Comparison of ENCODE assay signal across 16 cellular contexts in genomic region chr4:26729547-26729946, GRCh38.
DNase-seq lines count a peak whose midpoint lies in the region; ATAC-seq and TF ChIP-seq lines count a peak whose summit lies in the region.
"Had no signal": no experiment of that assay in that cellular context is flagged by ENCODE, and none has a peak within 500 bp of the region (broad histone marks: within the 10 kb centered on the region; RNA-seq: fewer than 3 reads in every experiment).

No MANE protein-coding gene starts in this region.

- no peak for TF ChIP-seq POLR2A in heart left ventricle (IDR thresholded peaks at IDR 0.05)

- H3K36me3 ChIP-seq in Caco-2 (ENCODE audit: control insufficient read depth, insufficient read depth, low read length) (no peaks in the 10 kb centered on the region), heart left ventricle (peaks cover 0 to 8% (median 0%) of the 10 kb centered on the region in 9 donors)
- peaks cover 0 to 5% (median 0%) of the 10 kb centered on the region in 3 experiments for H3K36me3 ChIP-seq in naive thymus-derived CD4-positive, alpha-beta T cell (ENCODE audit: control insufficient read depth in 2 of 3, insufficient read depth in 3 of 3, low read length in 3 of 3)
- H3K36me3 ChIP-seq: HAP-1 had no signal

- BruUV-seq in Caco-2 (replicated peaks; lab: Mats Ljungman, UMichigan) = no TSS peak

- peak overlapping the region; percentile 58 for H3K4me3 Mint-ChIP-seq in Caco-2 (ENCODE audit: unreplicated experiment)
- H3K4me3 Mint-ChIP-seq in naive thymus-derived CD4-positive, alpha-beta T cell = no peak overlapping the region
- H3K4me3 Mint-ChIP-seq: CD4-positive, alpha-beta T cell had no signal

- intact Hi-C loops in Caco-2 (cut with micrococcal nuclease; ENCODE audit: unreplicated experiment) = loop anchor here (1.0 to 10.0 kb wide), 5 partner anchors 131 to 305 kb away; partner anchors contain the start of genes STIM2 and TBC1D19
- intact Hi-C loops in left colon (cut with DNase I, micrococcal nuclease) = no loop called here
- intact Hi-C loops in naive thymus-derived CD4-positive, alpha-beta T cell (cut with micrococcal nuclease) = no loop called here
- intact Hi-C loops in heart left ventricle (cut with DNase I) = loop anchor here in 4 of 10 donors (10.0 kb wide), 3 partner anchors 275 to 285 kb away; no protein-coding TSS in a partner anchor

- H3K27me3 ChIP-seq in Caco-2 (replicated peaks; ENCODE audit: control insufficient read depth, insufficient read depth, low read length) (no peaks in the 10 kb centered on the region), heart left ventricle (no peaks in the 10 kb centered on the region)
- H3K27me3 ChIP-seq in naive thymus-derived CD4-positive, alpha-beta T cell (ENCODE audit: control insufficient read depth in 2 of 2, insufficient read depth in 2 of 2, low read length in 2 of 2) = no peaks in the 10 kb centered on the region

- POLR2A ChIA-PET in Caco-2 (lab: Charles Lee) = no interaction called here
- POLR2A ChIA-PET in naive thymus-derived CD4-positive, alpha-beta T cell (lab: Charles Lee) = no interaction called here

- H3K9me3 ChIP-seq in Caco-2 (no peaks in the 10 kb centered on the region), heart left ventricle (no peaks in the 10 kb centered on the region)
- no peaks in the 10 kb centered on the region for H3K9me3 ChIP-seq in naive thymus-derived CD4-positive, alpha-beta T cell (ENCODE audit: control insufficient read depth in 2 of 3, low read length in 3 of 3)
- H3K9me3 ChIP-seq: A549, HAP-1 had no signal

- 0 to 1% (median 1%) methylated on average over 1 of the region's 1 CpG for WGBS in heart left ventricle, 4 donors

- peak overlapping the region; percentile 44 for H3K27ac Mint-ChIP-seq in Caco-2 (ENCODE audit: unreplicated experiment)
- peak overlapping the region in 1 of 9 donors; percentile 43 for H3K27ac Mint-ChIP-seq in naive thymus-derived CD4-positive, alpha-beta T cell
- H3K27ac Mint-ChIP-seq: CD4-positive, alpha-beta T cell had no signal

- H3K4me1 Mint-ChIP-seq in Caco-2 (ENCODE audit: low read depth, unreplicated experiment) = peaks cover 9% of the 10 kb centered on the region
- peaks cover 0 to 13% (median 10%) of the 10 kb centered on the region in 7 donors for H3K4me1 Mint-ChIP-seq in naive thymus-derived CD4-positive, alpha-beta T cell

- H3K4me1 ChIP-seq in Caco-2 (peaks cover 18% of the 10 kb centered on the region), heart left ventricle (peaks cover 0 to 15% (median 7%) of the 10 kb centered on the region in 12 donors)
- peaks cover 0 to 5% of the 10 kb centered on the region in 2 donors for H3K4me1 ChIP-seq in naive thymus-derived CD4-positive, alpha-beta T cell (ENCODE audit: control insufficient read depth in 2 of 2, insufficient read depth in 2 of 2, low read length in 2 of 2)
- H3K4me1 ChIP-seq: A549, HAP-1 had no signal

- H3K27me3 Mint-ChIP-seq in Caco-2 (ENCODE audit: insufficient read depth, unreplicated experiment) = no peaks in the 10 kb centered on the region
- H3K27me3 Mint-ChIP-seq in naive thymus-derived CD4-positive, alpha-beta T cell = peaks cover 0 to 3% (median 0%) of the 10 kb centered on the region in 5 donors
- H3K27me3 Mint-ChIP-seq: CD4-positive, alpha-beta T cell had no signal

- CTCF ChIA-PET in Caco-2 (lab: Charles Lee) = interaction anchor here (0.6 kb wide), 1 partner anchor 271 kb away, joined by 3 read pairs; no protein-coding TSS in a partner anchor
- CTCF ChIA-PET in naive thymus-derived CD4-positive, alpha-beta T cell (lab: Charles Lee) = no interaction called here

- peaks cover 10% of the 10 kb centered on the region for H3K36me3 Mint-ChIP-seq in Caco-2 (ENCODE audit: insufficient read depth, unreplicated experiment)
- H3K36me3 Mint-ChIP-seq in naive thymus-derived CD4-positive, alpha-beta T cell = peaks cover 0 to 41% (median 16%) of the 10 kb centered on the region in 5 donors

- peak; percentile 66 for ATAC-seq in left colon
- ATAC-seq in naive thymus-derived CD4-positive, alpha-beta T cell = no peak
- no peak for ATAC-seq in heart left ventricle
- ATAC-seq: A549, GM12878 had no signal

- no peak for DNase-seq in Caco-2
- DNase-seq in DMS53 treated with DMSO at 0.1 percent for 48 hours (lab: John Stamatoyannopoulos, UW; ENCODE audit: unreplicated experiment) = peak; percentile 76
- DNase-seq in NCI-H526 treated with DMSO at 0.1 percent for 48 hours (lab: John Stamatoyannopoulos, UW) = peak; percentile 66
- no peak for DNase-seq in left colon
- no peak for DNase-seq in naive thymus-derived CD4-positive, alpha-beta T cell
- DNase-seq in effector CD8-positive, alpha-beta T cell (lab: John Stamatoyannopoulos, UW) = no peak
- no peak for DNase-seq in heart left ventricle
- DNase-seq: AML-193; CD4-positive, alpha-beta T cell; DMS153; DND-41; EL had no signal

- no peak for TF ChIP-seq CTCF in Caco-2 (IDR thresholded peaks at IDR 0.05; ENCODE audit: insufficient read depth in 1 of 2, low read depth in 1 of 2, low read length in 1 of 2, severe bottlenecking in 1 of 2, unreplicated experiment in 1 of 2)
- no peak for TF ChIP-seq CTCF in heart left ventricle (IDR thresholded peaks at IDR 0.05)

- H3K9me3 Mint-ChIP-seq in Caco-2 (ENCODE audit: unreplicated experiment) = no peaks in the 10 kb centered on the region
- H3K9me3 Mint-ChIP-seq in naive thymus-derived CD4-positive, alpha-beta T cell = no peaks in the 10 kb centered on the region
- H3K9me3 Mint-ChIP-seq: CD4-positive, alpha-beta T cell had no signal

- H3K4me3 ChIP-seq in Caco-2 (ENCODE audit: low read depth, low read length) (no peak overlapping the region), heart left ventricle (no peak overlapping the region)
- H3K4me3 ChIP-seq in naive thymus-derived CD4-positive, alpha-beta T cell (ENCODE audit: low read length) = no peak overlapping the region
- H3K4me3 ChIP-seq: A549, GM12878, HAP-1 had no signal

- no peak overlapping the region for H3K27ac ChIP-seq in naive thymus-derived CD4-positive, alpha-beta T cell (ENCODE audit: low read depth, low read length)
- H3K27ac ChIP-seq in heart left ventricle = no peak overlapping the region
- H3K27ac ChIP-seq: A549, C4-2B had no signal

Comparison
In these comparisons a context has a peak if more than half of its experiments do, and no peak if none do; other contexts are left out.
1. DNase-seq: peak in DMS53 treated with DMSO at 0.1 percent for 48 hours (single experiment) and NCI-H526 treated with DMSO at 0.1 percent for 48 hours (single experiment); none in Caco-2 (0 of 2), left colon (0 of 2), naive thymus-derived CD4-positive, alpha-beta T cell (0 of 9), effector CD8-positive, alpha-beta T cell (single experiment) and heart left ventricle (0 of 5).